20 cellular contexts compared by ENCODE assay signal in the genomic region with DNA sequence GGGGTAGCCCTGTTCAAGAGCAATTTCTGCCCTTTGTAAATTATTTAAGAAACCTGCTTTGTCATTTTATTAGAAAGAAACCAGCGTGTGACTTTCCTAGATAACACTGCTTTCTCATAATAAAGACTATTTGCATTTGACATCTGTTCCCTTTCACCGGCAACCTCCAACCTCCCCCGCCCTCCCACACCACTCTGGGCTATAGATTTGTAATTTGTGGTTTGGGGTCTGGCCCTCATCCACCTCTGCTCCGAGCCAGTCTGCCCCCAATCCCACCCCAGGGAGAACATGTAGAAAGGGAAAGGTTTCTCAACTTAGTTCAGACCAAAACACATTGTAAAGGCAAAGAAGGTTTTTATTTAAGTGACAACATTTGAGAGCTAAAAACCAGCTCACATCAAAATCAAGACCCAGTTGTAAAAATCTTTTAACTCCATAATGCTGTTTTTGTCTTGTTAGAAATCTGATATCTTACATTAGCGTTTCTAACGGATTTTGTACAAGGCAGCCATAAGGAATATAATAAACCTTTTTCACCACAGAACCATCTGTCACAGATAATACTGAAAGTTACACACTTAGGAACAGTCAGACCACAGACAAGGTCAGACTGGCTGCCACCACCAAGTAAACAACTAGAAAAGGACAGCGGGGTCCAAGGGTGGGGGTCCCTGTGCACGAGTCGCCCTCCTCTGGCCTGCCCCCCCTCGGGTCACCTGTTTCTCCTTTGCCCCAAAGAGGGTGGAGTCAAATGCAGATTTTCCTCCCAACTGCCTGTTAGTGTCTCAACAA. TPM values are rescaled to one million over a fixed set of nuclear protein-coding genes. Genes with fewer than 3 reads are reported as not detected.
DNase-seq lines count a peak whose midpoint lies in the region; ATAC-seq and TF ChIP-seq lines count a peak whose summit lies in the region.
"Had no signal": no experiment of that assay in that cellular context is flagged by ENCODE, and none has a peak within 500 bp of the region (broad histone marks: within the 10 kb centered on the region; RNA-seq: fewer than 3 reads in every experiment).

No MANE protein-coding gene starts in this region.

- no peaks in the 10 kb centered on the region for H3K27me3 Mint-ChIP-seq in CD4-positive, alpha-beta memory T cell
- no peaks in the 10 kb centered on the region for H3K27me3 Mint-ChIP-seq in T-helper 17 cell
- no peaks in the 10 kb centered on the region for H3K27me3 Mint-ChIP-seq in memory B cell
- no peaks in the 10 kb centered on the region for H3K27me3 Mint-ChIP-seq in activated T-helper 17 cell treated with anti-CD3 and anti-CD28 coated beads, Interleukin-2, amount 50 U/mL, for 72 hours

- peaks cover 6% of the 10 kb centered on the region for H3K4me1 ChIP-seq in CD4-positive, alpha-beta memory T cell (ENCODE audit: insufficient read depth, low read length)
- no peaks in the 10 kb centered on the region for H3K4me1 ChIP-seq in HEK293 (ENCODE audit: control insufficient read depth, insufficient read depth, low read length)

- H3K27ac ChIP-seq in CD4-positive, alpha-beta memory T cell (ENCODE audit: low read depth, low read length), result no peak overlapping the region
- no peak overlapping the region for H3K27ac ChIP-seq in HEK293 (ENCODE audit: extremely low read depth, low read depth, low read length)
- H3K27ac ChIP-seq: vagina had no signal

- no peaks in the 10 kb centered on the region for H3K36me3 ChIP-seq in CD4-positive, alpha-beta memory T cell (ENCODE audit: insufficient read depth, low read length)
- H3K36me3 ChIP-seq in HEK293 (ENCODE audit: control insufficient read depth in 2 of 2, insufficient read depth in 1 of 2, low read length in 2 of 2), result peaks cover 0 to 43% of the 10 kb centered on the region in 2 experiments; a peak in 2 of 3 replicates
- H3K36me3 ChIP-seq: vagina had no signal

- DNase-seq in CD4-positive, alpha-beta memory T cell, result no peak
- DNase-seq in T-helper 17 cell, result no peak
- DNase-seq in memory B cell (ENCODE audit: low spot score in 2 of 2), result no peak
- DNase-seq in activated T-cell treated with anti-CD3 and anti-CD28 coated beads for 4 hours, result no peak
- DNase-seq: activated CD4-positive, alpha-beta T cell treated with anti-CD3 and anti-CD28 coated beads, Interleukin-2, amount 10 ng/mL, durations not matched to agents 24 days and 14 days; activated T-cell treated with anti-CD3 and anti-CD28 coated beads, Interleukin-2, amount 50 U/mL, for 1 hour; DMS153; GOT3; SHP77 had no signal

- TF ChIP-seq CTCF in HEK293 (tag by site-specific recombination; IDR thresholded peaks at IDR 0.05), result no peak

- H3K27ac Mint-ChIP-seq in CD4-positive, alpha-beta memory T cell, result peak overlapping the region in 4 of 7 donors; percentile 1 to 54 (median 48)
- peak overlapping the region; percentile 75 for H3K27ac Mint-ChIP-seq in T-helper 17 cell
- peak overlapping the region; percentile 21 for H3K27ac Mint-ChIP-seq in memory B cell
- H3K27ac Mint-ChIP-seq in activated T-helper 17 cell treated with anti-CD3 and anti-CD28 coated beads, Interleukin-2, amount 50 U/mL, for 72 hours, result no peak overlapping the region
- H3K27ac Mint-ChIP-seq: activated CD4-positive, alpha-beta T cell treated with anti-CD3 and anti-CD28 coated beads, Interleukin-2, amount 10 ng/mL, durations not matched to agents 24 days and 14 days; T-helper 2 cell treated with Interferon-gamma antibody and Interleukin-4, amounts not matched to agents 5 μg/mL and 100 μg/mL, for 36 hours had no signal

- peaks cover 3 to 21% (median 8%) of the 10 kb centered on the region in 4 donors for H3K4me1 Mint-ChIP-seq in CD4-positive, alpha-beta memory T cell
- peaks cover 14% of the 10 kb centered on the region for H3K4me1 Mint-ChIP-seq in T-helper 17 cell
- H3K4me1 Mint-ChIP-seq in memory B cell, result peaks cover 26% of the 10 kb centered on the region
- peaks cover 4% of the 10 kb centered on the region for H3K4me1 Mint-ChIP-seq in activated T-helper 17 cell treated with anti-CD3 and anti-CD28 coated beads, Interleukin-2, amount 50 U/mL, for 72 hours

- no peak overlapping the region for H3K4me3 ChIP-seq in CD4-positive, alpha-beta memory T cell (ENCODE audit: low read length in 2 of 2)
- no peak overlapping the region for H3K4me3 ChIP-seq in HEK293 (ENCODE audit: low read depth, low read length)
- H3K4me3 ChIP-seq: vagina had no signal

- H3K9me3 ChIP-seq in CD4-positive, alpha-beta memory T cell (ENCODE audit: control insufficient read depth in 1 of 2, low read length in 2 of 2), result no peaks in the 10 kb centered on the region
- H3K9me3 ChIP-seq in HEK293 (ENCODE audit: control insufficient read depth, insufficient read depth, low read depth, low read length), result no peaks in the 10 kb centered on the region
- H3K9me3 ChIP-seq in T-helper 17 cell (ENCODE audit: control insufficient read depth, low read length, poor library complexity, severe bottlenecking), result no peaks in the 10 kb centered on the region
- H3K9me3 ChIP-seq: vagina had no signal

- ATAC-seq in T-helper 17 cell (no peak), memory B cell (ENCODE audit: low read depth) (no peak), GM19463 (IDR thresholded peaks at IDR 0.05; ENCODE audit: unreplicated experiment) (no peak), GM21528 (IDR thresholded peaks at IDR 0.05; ENCODE audit: low FRiP score, unreplicated experiment) (no peak)
- no peak for ATAC-seq in activated T-helper 17 cell treated with anti-CD3 and anti-CD28 coated beads, Interleukin-2, amount 50 U/mL, for 72 hours (replicated peaks)
- ATAC-seq: activated naive CD4-positive, alpha-beta T cell treated with anti-CD3 and anti-CD28 coated beads, Interleukin-2, amount 50 U/mL, for 72 hours; HepG2 had no signal

- intact Hi-C loops in CD4-positive, alpha-beta memory T cell (cut with micrococcal nuclease), result no loop called here

- no peaks in the 10 kb centered on the region for H3K27me3 ChIP-seq in CD4-positive, alpha-beta memory T cell (ENCODE audit: insufficient read depth, low read length)
- H3K27me3 ChIP-seq: vagina had no signal

- no peaks in the 10 kb centered on the region for H3K36me3 Mint-ChIP-seq in CD4-positive, alpha-beta memory T cell
- H3K36me3 Mint-ChIP-seq in T-helper 17 cell (ENCODE audit: low read depth), result no peaks in the 10 kb centered on the region
- H3K36me3 Mint-ChIP-seq in memory B cell, result no peaks in the 10 kb centered on the region
- no peaks in the 10 kb centered on the region for H3K36me3 Mint-ChIP-seq in activated T-helper 17 cell treated with anti-CD3 and anti-CD28 coated beads, Interleukin-2, amount 50 U/mL, for 72 hours (ENCODE audit: low read depth)
- H3K36me3 Mint-ChIP-seq: activated naive CD4-positive, alpha-beta T cell treated with anti-CD3 and anti-CD28 coated beads, Interleukin-2, amount 50 U/mL, for 72 hours had no signal

- POLR2A ChIA-PET in CD4-positive, alpha-beta memory T cell (lab: Charles Lee; ENCODE audit: partially characterized antibody), result no interaction called here
- POLR2A ChIA-PET in HEK293 (lab: Yijun Ruan, JAX), result no interaction called here

- no peaks in the 10 kb centered on the region for H3K9me3 Mint-ChIP-seq in CD4-positive, alpha-beta memory T cell
- H3K9me3 Mint-ChIP-seq in memory B cell, result no peaks in the 10 kb centered on the region
- no peaks in the 10 kb centered on the region for H3K9me3 Mint-ChIP-seq in activated T-helper 17 cell treated with anti-CD3 and anti-CD28 coated beads, Interleukin-2, amount 50 U/mL, for 72 hours
- H3K9me3 Mint-ChIP-seq: activated CD4-positive, alpha-beta T cell treated with anti-CD3 and anti-CD28 coated beads, Interleukin-2, amount 10 ng/mL, durations not matched to agents 24 days and 14 days; activated naive CD4-positive, alpha-beta T cell treated with anti-CD3 and anti-CD28 coated beads, Interleukin-2, amount 50 U/mL, for 72 hours; T-helper 2 cell treated with Interferon-gamma antibody and Interleukin-4, amounts not matched to agents 5 μg/mL and 100 μg/mL, for 36 hours had no signal

- no peak overlapping the region for H3K4me3 Mint-ChIP-seq in CD4-positive, alpha-beta memory T cell
- no peak overlapping the region for H3K4me3 Mint-ChIP-seq in T-helper 17 cell
- H3K4me3 Mint-ChIP-seq in memory B cell, result no peak overlapping the region
- no peak overlapping the region for H3K4me3 Mint-ChIP-seq in activated T-helper 17 cell treated with anti-CD3 and anti-CD28 coated beads, Interleukin-2, amount 50 U/mL, for 72 hours
- H3K4me3 Mint-ChIP-seq: activated CD4-positive, alpha-beta T cell treated with anti-CD3 and anti-CD28 coated beads, Interleukin-2, amount 10 ng/mL, durations not matched to agents 24 days and 14 days; T-helper 2 cell treated with Interferon-gamma antibody and Interleukin-4, amounts not matched to agents 5 μg/mL and 100 μg/mL, for 36 hours had no signal

- CTCF ChIA-PET in CD4-positive, alpha-beta memory T cell (lab: Charles Lee; ENCODE audit: partially characterized antibody), result interaction anchor here (1.0 kb wide), 1 partner anchor 553 kb away, joined by 3 read pairs; no protein-coding TSS in a partner anchor
- CTCF ChIA-PET in HEK293 (lab: Yijun Ruan, JAX), result no interaction called here

TF ChIP-seq in HEK293, 187 proteins besides CTCF, POLR2A, EP300 and RAD21 (continues in another document):
- TF ChIP-seq WT1 (tag by site-specific recombination; IDR thresholded peaks at IDR 0.05) (no peak), ZNF560 (tag by site-specific recombination; IDR thresholded peaks at IDR 0.05; ENCODE audit: borderline replicate concordance) (no peak)
- TF ChIP-seq, protein P1, sequence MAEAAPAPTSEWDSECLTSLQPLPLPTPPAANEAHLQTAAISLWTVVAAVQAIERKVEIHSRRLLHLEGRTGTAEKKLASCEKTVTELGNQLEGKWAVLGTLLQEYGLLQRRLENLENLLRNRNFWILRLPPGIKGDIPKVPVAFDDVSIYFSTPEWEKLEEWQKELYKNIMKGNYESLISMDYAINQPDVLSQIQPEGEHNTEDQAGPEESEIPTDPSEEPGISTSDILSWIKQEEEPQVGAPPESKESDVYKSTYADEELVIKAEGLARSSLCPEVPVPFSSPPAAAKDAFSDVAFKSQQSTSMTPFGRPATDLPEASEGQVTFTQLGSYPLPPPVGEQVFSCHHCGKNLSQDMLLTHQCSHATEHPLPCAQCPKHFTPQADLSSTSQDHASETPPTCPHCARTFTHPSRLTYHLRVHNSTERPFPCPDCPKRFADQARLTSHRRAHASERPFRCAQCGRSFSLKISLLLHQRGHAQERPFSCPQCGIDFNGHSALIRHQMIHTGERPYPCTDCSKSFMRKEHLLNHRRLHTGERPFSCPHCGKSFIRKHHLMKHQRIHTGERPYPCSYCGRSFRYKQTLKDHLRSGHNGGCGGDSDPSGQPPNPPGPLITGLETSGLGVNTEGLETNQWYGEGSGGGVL (tag by site-specific recombination; IDR thresholded peaks at IDR 0.05), result no peak

RNA-seq across cellular contexts. Expression of a gene that starts 6.9 kb away (rescaled TPM):
- not detected for total RNA-seq in CD4-positive, alpha-beta memory T cell
- not detected for polyA plus RNA-seq in CD4-positive, alpha-beta memory T cell
- not detected for total RNA-seq in T-helper 17 cell
- total RNA-seq in activated T-helper 17 cell treated with anti-CD3 and anti-CD28 coated beads, Interleukin-2, amount 50 U/mL, for 72 hours, result 1 to 10 TPM; 5.9 to 7.4 TPM

RNA-seq across cellular contexts. Expression of a gene that starts 16.2 kb away (rescaled TPM):
- total RNA-seq in CD4-positive, alpha-beta memory T cell, result not detected
- polyA plus RNA-seq in CD4-positive, alpha-beta memory T cell, result not detected
- total RNA-seq in T-helper 17 cell, result not detected
- not detected for total RNA-seq in activated T-helper 17 cell treated with anti-CD3 and anti-CD28 coated beads, Interleukin-2, amount 50 U/mL, for 72 hours
- total RNA-seq: activated CD4-positive, alpha-beta T cell treated with anti-CD3 and anti-CD28 coated beads, Interleukin-2, amount 10 ng/mL, durations not matched to agents 24 days and 14 days; activated naive CD4-positive, alpha-beta T cell treated with anti-CD3 and anti-CD28 coated beads, Interleukin-2, amount 50 U/mL, for 72 hours; fibroblast of lung; HepG2; liver; renal cortical epithelial cell; vagina had no signal
- polyA plus RNA-seq: HepG2, liver had no signal

Comparison
In these comparisons a context has a peak if more than half of its experiments do, and no peak if none do; other contexts are left out.
1. RNA of a gene that starts 6.9 kb away (total RNA-seq): 5.9 to 7.4 TPM in activated T-helper 17 cell treated with anti-CD3 and anti-CD28 coated beads, Interleukin-2, amount 50 U/mL, for 72 hours; not detected in T-helper 17 cell and not detected in CD4-positive, alpha-beta memory T cell; every median in the first group is over 4 times any median in the second.